ENCODE assay signal across 8 cellular contexts in genomic region chr19:52688931-52689796, GRCh38. TPM values are rescaled to one million over a fixed set of nuclear protein-coding genes. Genes with fewer than 3 reads are reported as not detected.
DNase-seq lines count a peak whose midpoint lies in the region; ATAC-seq and TF ChIP-seq lines count a peak whose summit lies in the region.
"Not testable (repeated sequence)": the region's sequence is repeated elsewhere in the genome, so short reads cannot be mapped to it uniquely, and the experiment has no call there.

No MANE protein-coding gene starts in this region.

- not testable (repeated sequence) for ATAC-seq in activated CD4-positive, alpha-beta T cell treated with anti-CD3 and anti-CD28 coated beads for 36 hours; foreskin keratinocyte

- H3K36me3 Mint-ChIP-seq in H9 (ENCODE audit: insufficient read depth in 1 of 3, low read depth in 3 of 3): not testable (repeated sequence)
- H3K36me3 Mint-ChIP-seq in activated CD4-positive, alpha-beta T cell treated with anti-CD3 and anti-CD28 coated beads for 36 hours (ENCODE audit: low read depth): peaks cover 22% of the 10 kb centered on the region

- not testable (repeated sequence) for H4K5ac ChIP-seq in H9 (ENCODE audit: insufficient read length, low read depth, low read length)

- not testable (repeated sequence) for H2BK5ac ChIP-seq in H9 (ENCODE audit: insufficient read length, low read length)

- not testable (repeated sequence) for H4K20me1 ChIP-seq in H9 (ENCODE audit: control insufficient read depth, insufficient read depth, insufficient read length); mammary epithelial cell (ENCODE audit: insufficient read depth, low read length)

- peak overlapping the region; percentile 73 for H3K4me3 ChIP-seq in AG04449 (ENCODE audit: low read depth, low read length)
- H3K4me3 ChIP-seq in mammary epithelial cell (replicated peaks in 1 of 3; ENCODE audit: insufficient read depth in 1 of 3, low read depth in 2 of 3, low read length in 3 of 3): peak overlapping the region; percentile 91 to 98 (median 96)
- H3K4me3 ChIP-seq in mucosa of stomach (ENCODE audit: low read length): peak overlapping the region; percentile 61
- H3K4me3 ChIP-seq in skin epidermis: peak overlapping the region; percentile 48 to 74 (median 61)

- not testable (repeated sequence) for H2BK15ac ChIP-seq in H9 (ENCODE audit: low read depth, low read length)

- H3K36me3 ChIP-seq in mammary epithelial cell (ENCODE audit: insufficient read depth, low read length); mucosa of stomach (ENCODE audit: control insufficient read depth, insufficient read depth, low read length): not testable (repeated sequence)

- CTCF ChIA-PET in AG04449 (lab: Yijun Ruan, JAX); activated CD4-positive, alpha-beta T cell treated with anti-CD3 and anti-CD28 coated beads for 36 hours (lab: Charles Lee); mammary epithelial cell (lab: Charles Lee; ENCODE audit: low non-redundant PET): not testable (repeated sequence)

- H2AK5ac ChIP-seq in H9 (ENCODE audit: insufficient read length, low read length): not testable (repeated sequence)

- intact Hi-C loops in activated CD4-positive, alpha-beta T cell treated with anti-CD3 and anti-CD28 coated beads for 36 hours (cut with DNase I, micrococcal nuclease); mammary epithelial cell (cut with micrococcal nuclease): not testable (repeated sequence)

- peaks cover 18 to 20% of the 10 kb centered on the region in 2 experiments for H3K4me1 Mint-ChIP-seq in H9
- H3K4me1 Mint-ChIP-seq in activated CD4-positive, alpha-beta T cell treated with anti-CD3 and anti-CD28 coated beads for 36 hours: peaks cover 30% of the 10 kb centered on the region

- TF ChIP-seq CTCF in AG04449 (IDR thresholded peaks at IDR 0.05; ENCODE audit: insufficient read depth, low read length, missing control alignments); H9 (conservative IDR thresholded peaks at IDR 0.05); mammary epithelial cell (conservative IDR thresholded peaks at IDR 0.05 in 1 of 2, IDR thresholded peaks at IDR 0.05 in 1 of 2; ENCODE audit: extremely low read depth in 1 of 2, insufficient read depth in 1 of 2, low read depth in 1 of 2, low read length in 2 of 2); foreskin keratinocyte (conservative IDR thresholded peaks at IDR 0.05): not testable (repeated sequence)

- H3K18ac ChIP-seq in H9 (ENCODE audit: insufficient read length, low read depth, low read length): not testable (repeated sequence)

- H3K4me2 ChIP-seq in H9 (ENCODE audit: insufficient read depth, insufficient read length, low read length) (peak overlapping the region; percentile 81), mammary epithelial cell (ENCODE audit: insufficient read depth, low read depth, low read length) (peak overlapping the region; percentile 100)

- WGBS in H9 (ENCODE audit: extremely low coverage, insufficient read length, low lambda C conversion rate): 100% methylated on average over 1 of the region's 6 CpGs
- 19% methylated on average over 6 of the region's 6 CpGs for WGBS in mammary epithelial cell (ENCODE audit: low coverage, missing lambda C conversion rate)

- H4K8ac ChIP-seq in H9 (replicated peaks; ENCODE audit: insufficient read length, low read depth, low read length): not testable (repeated sequence)

- H3K27ac ChIP-seq in H9 (ENCODE audit: insufficient read length, low read depth, low read length): not testable (repeated sequence)
- H3K27ac ChIP-seq in mammary epithelial cell (ENCODE audit: insufficient read depth, low read depth, low read length) (peak overlapping the region; percentile 80), foreskin keratinocyte (peak overlapping the region; percentile 68), skin epidermis (peak overlapping the region in 20 of 21 experiments; percentile 64 to 93 (median 88))

- H3K79me1 ChIP-seq in H9 (ENCODE audit: insufficient read depth, low read depth, low read length, poor library complexity, severe bottlenecking): not testable (repeated sequence)

- in situ Hi-C loops in mammary epithelial cell (cut with MboI; ENCODE audit: low sequenced_read_pairs in 2 of 2): loop anchor here in 1 of 2 donors (25.0 kb wide), 1 partner anchor 673 kb away; the partner anchor contains the start of gene ZNF525

- not testable (repeated sequence) for H2BK20ac ChIP-seq in H9 (ENCODE audit: low read depth, low read length, poor library complexity, severe bottlenecking)

- H3K14ac ChIP-seq in H9 (ENCODE audit: insufficient read depth, low read length): not testable (repeated sequence)

- H3K23me2 ChIP-seq in H9 (ENCODE audit: insufficient read length, low read depth, low read length, poor library complexity, severe bottlenecking): peaks cover 13% of the 10 kb centered on the region

- H2AFZ ChIP-seq in H9 (ENCODE audit: low read length): not testable (repeated sequence)
- peak overlapping the region; percentile 97 for H2AFZ ChIP-seq in mammary epithelial cell (ENCODE audit: low read depth, low read length)

- not testable (repeated sequence) for H3K4ac ChIP-seq in H9 (ENCODE audit: low read depth, low read length)

- H2BK120ac ChIP-seq in H9 (ENCODE audit: low read depth, low read length, poor library complexity, severe bottlenecking): not testable (repeated sequence)

- H2BK12ac ChIP-seq in H9 (ENCODE audit: insufficient read length, low read depth, low read length): not testable (repeated sequence)

- H3K4me1 ChIP-seq in H9 (ENCODE audit: insufficient read depth, low read length); mammary epithelial cell (ENCODE audit: insufficient read depth, low read length); foreskin keratinocyte; mucosa of stomach (ENCODE audit: control insufficient read depth, insufficient read depth, low read length): not testable (repeated sequence)

- not testable (repeated sequence) for H3T11ph ChIP-seq in H9 (ENCODE audit: low read length)

- not testable (repeated sequence) for BruUV-seq in mammary epithelial cell (replicated peaks; lab: Mats Ljungman, UMichigan)

- POLR2A ChIA-PET in AG04449 (lab: Yijun Ruan, JAX): not testable (repeated sequence)
- POLR2A ChIA-PET in activated CD4-positive, alpha-beta T cell treated with anti-CD3 and anti-CD28 coated beads for 36 hours (lab: Charles Lee): interaction anchor here (0.6 kb wide), 1 partner anchor 31 kb away, joined by 3 read pairs; no protein-coding TSS in a partner anchor

- not testable (repeated sequence) for H3K79me2 ChIP-seq in H9 (ENCODE audit: insufficient read depth, low read length)
- H3K79me2 ChIP-seq in mammary epithelial cell (ENCODE audit: insufficient read depth, low read length): peaks cover 56% of the 10 kb centered on the region

- H3K9ac ChIP-seq in H9 (ENCODE audit: extremely low read depth, insufficient read length, low read length): not testable (repeated sequence)
- H3K9ac ChIP-seq in mammary epithelial cell (ENCODE audit: insufficient read depth, low read length) (peak overlapping the region; percentile 89), mucosa of stomach (ENCODE audit: low read length) (peak overlapping the region; percentile 72)

- dilution Hi-C loops in mammary epithelial cell (cut with HindIII; ENCODE audit: low sequenced_read_pairs): not testable (repeated sequence)

- not testable (repeated sequence) for H3K56ac ChIP-seq in H9 (ENCODE audit: insufficient read length, low read depth, low read length)

- not testable (repeated sequence) for H3K9me3 Mint-ChIP-seq in H9; activated CD4-positive, alpha-beta T cell treated with anti-CD3 and anti-CD28 coated beads for 36 hours (ENCODE audit: low read depth)

- not testable (repeated sequence) for H3K27me3 ChIP-seq in H9 (ENCODE audit: insufficient read depth, low read length); mammary epithelial cell (ENCODE audit: insufficient read depth, low read length); foreskin keratinocyte; mucosa of stomach (ENCODE audit: control insufficient read depth, insufficient read depth, low read length)

- DNase-seq in AG04449 (ENCODE audit: low read depth, low spot score); H9; activated CD4-positive, alpha-beta T cell treated with anti-CD3 and anti-CD28 coated beads for 36 hours; mammary epithelial cell; foreskin keratinocyte: not testable (repeated sequence)
- peak; percentile 0 for DNase-seq in NCI-H510A treated with DMSO at 0.1 percent for 48 hours (lab: John Stamatoyannopoulos, UW)

- H3K9me3 ChIP-seq in H9 (ENCODE audit: control insufficient read depth, low read depth, low read length); mammary epithelial cell (replicated peaks; ENCODE audit: insufficient read depth, low read length); mucosa of stomach (ENCODE audit: control insufficient read depth, low read length): not testable (repeated sequence)

- peak overlapping the region; percentile 90 to 96 for H3K4me3 Mint-ChIP-seq in H9
- H3K4me3 Mint-ChIP-seq in activated CD4-positive, alpha-beta T cell treated with anti-CD3 and anti-CD28 coated beads for 36 hours: peak overlapping the region; percentile 90

- H4K91ac ChIP-seq in H9 (ENCODE audit: insufficient read length, low read depth, low read length): not testable (repeated sequence)

- peak overlapping the region in 1 of 3 experiments; percentile 4; a peak in 2 of 7 replicates for H3K27ac Mint-ChIP-seq in H9
- H3K27ac Mint-ChIP-seq in activated CD4-positive, alpha-beta T cell treated with anti-CD3 and anti-CD28 coated beads for 36 hours: peak overlapping the region; percentile 96

- H3K27me3 Mint-ChIP-seq in H9 (ENCODE audit: low read depth): peaks cover 28% of the 10 kb centered on the region
- not testable (repeated sequence) for H3K27me3 Mint-ChIP-seq in activated CD4-positive, alpha-beta T cell treated with anti-CD3 and anti-CD28 coated beads for 36 hours

- not testable (repeated sequence) for H3K23ac ChIP-seq in H9 (ENCODE audit: insufficient read length, low read depth, low read length)

RNA-seq across cellular contexts. Expression of gene ZNF611, which starts 45.7 kb away (rescaled TPM):
- total RNA-seq in H9 (2021) (25.1 and 25.6 TPM in 2 replicates), mammary epithelial cell (10 to 100 TPM; 15.0 to 17.6 TPM), foreskin keratinocyte (6.5 and 6.9 TPM in 2 replicates)
- total RNA-seq in activated CD4-positive, alpha-beta T cell treated with anti-CD3 and anti-CD28 coated beads for 36 hours: 10 to 100 TPM; 20.6 to 22.9 TPM
- polyA plus RNA-seq in mammary epithelial cell (3.5 TPM), foreskin keratinocyte (0.85 and 1.2 TPM in 2 replicates)
- polyA minus RNA-seq in mammary epithelial cell: 31.3 TPM

RNA-seq across cellular contexts. Expression of gene ZNF83, which starts 51.0 kb away (rescaled TPM):
- total RNA-seq in H9 (2021) (28.7 and 31.6 TPM in 2 replicates), mammary epithelial cell (10 to 100 TPM; 54.7 to 59.7 TPM), foreskin keratinocyte (24.7 and 24.8 TPM in 2 replicates)
- total RNA-seq in activated CD4-positive, alpha-beta T cell treated with anti-CD3 and anti-CD28 coated beads for 36 hours: 10 to 100 TPM; 23.8 to 27.5 TPM
- polyA plus RNA-seq in mammary epithelial cell (17.4 TPM), foreskin keratinocyte (6.2 and 6.3 TPM in 2 replicates)
- polyA minus RNA-seq in mammary epithelial cell: 30.6 TPM
